In genomic region chr7:54764861-54765260, GRCh38 we compare ENCODE assay signal across 29 cellular contexts.
"Had no signal": no experiment of that assay in that cellular context is flagged by ENCODE, and none has a peak within 500 bp of the region (broad histone marks: within the 10 kb centered on the region; RNA-seq: fewer than 3 reads in every experiment).

No MANE protein-coding gene starts in this region.

- H3K4me1 ChIP-seq: parathyroid adenoma, psoas muscle, right lobe of liver had no signal

- DNase-seq: natural killer cell; occipital lobe; ovary; posterior cingulate gyrus; psoas muscle; right cardiac atrium; right lobe of liver; sigmoid colon; small intestine; stimulated activated CD4-positive, alpha-beta T cell treated with anti-CD3 and anti-CD28 coated beads, Interleukin-15, amount 100 ng/mL, for 24 hours; stimulated activated CD4-positive, alpha-beta T cell treated with anti-CD3 and anti-CD28 coated beads, Interleukin-2, amount 100 ng/mL, for 24 hours; stimulated activated CD4-positive, alpha-beta T cell treated with anti-CD3 and anti-CD28 coated beads, Interleukin-2, amount 100 ng/mL, for 48 hours; stimulated activated CD4-positive, alpha-beta T cell treated with anti-CD3 and anti-CD28 coated beads, Interleukin-4, amount 100 ng/mL, for 24 hours; stimulated activated naive B cell treated with anti-CD40 and anti-IgM and Interleukin-4, amounts not matched to agents 10 μg/mL and 1 μg/mL and 100 μg/mL, for 72 hours; stimulated activated naive CD4-positive, alpha-beta T cell treated with Interleukin-2 at 50 U/mL for 16 hours; stomach; thyroid gland; trophoblast cell had no signal

- ATAC-seq: natural killer cell; psoas muscle; right cardiac atrium; right lobe of liver; stimulated activated effector memory CD8-positive, alpha-beta T cell treated with anti-CD3 and anti-CD28 coated beads, Interleukin-12 subunit alpha, Interleukin-12 subunit beta, amount 100 ng/mL, for 72 hours; stimulated activated naive B cell treated with anti-CD40 and anti-IgM and Interleukin-4, amounts not matched to agents 10 μg/mL and 1 μg/mL and 100 μg/mL, for 72 hours had no signal

- H3K9me3 Mint-ChIP-seq: natural killer cell; nephron; neural progenitor cell; stimulated activated effector memory CD8-positive, alpha-beta T cell treated with anti-CD3 and anti-CD28 coated beads, Interleukin-12 subunit alpha, Interleukin-12 subunit beta, amount 100 ng/mL, for 72 hours; stimulated activated naive B cell treated with anti-CD40 and anti-IgM and Interleukin-4, amounts not matched to agents 10 μg/mL and 1 μg/mL and 100 μg/mL, for 72 hours; stimulated activated naive CD8-positive, alpha-beta T cell treated with anti-CD3 and anti-CD28 coated beads, Interleukin-15, Interleukin-2, amounts not matched to agents 100 ng/mL and 50 ng/mL, for 24 hours had no signal

- FAIRE-seq: small intestine, urothelium cell line had no signal

- H3K36me3 ChIP-seq: neural progenitor cell, ovary, right lobe of liver, sigmoid colon, stomach, thoracic aorta, thyroid gland, tibial nerve, upper lobe of left lung, vagina had no signal

- H3K9me3 ChIP-seq: ovary, psoas muscle, right lobe of liver, sigmoid colon, stomach, thoracic aorta, thyroid gland, tibial nerve, upper lobe of left lung, vagina had no signal

- H3K4me3 ChIP-seq: neural progenitor cell, ovary, psoas muscle, right lobe of liver, sigmoid colon, stomach, thoracic aorta, thyroid gland, tibial nerve, upper lobe of left lung, vagina had no signal

- H3K4me2 ChIP-seq: neural progenitor cell had no signal

- H3K36me3 Mint-ChIP-seq: natural killer cell; neural progenitor cell; stimulated activated naive B cell treated with anti-CD40 and anti-IgM and Interleukin-4, amounts not matched to agents 10 μg/mL and 1 μg/mL and 100 μg/mL, for 72 hours had no signal

- H3K27ac Mint-ChIP-seq: natural killer cell; nephron; neural progenitor cell; progenitor cell of endocrine pancreas; stimulated activated effector memory CD8-positive, alpha-beta T cell treated with anti-CD3 and anti-CD28 coated beads, Interleukin-12 subunit alpha, Interleukin-12 subunit beta, amount 100 ng/mL, for 72 hours; stimulated activated naive B cell treated with anti-CD40 and anti-IgM and Interleukin-4, amounts not matched to agents 10 μg/mL and 1 μg/mL and 100 μg/mL, for 72 hours; stimulated activated naive CD8-positive, alpha-beta T cell treated with anti-CD3 and anti-CD28 coated beads, Interleukin-15, Interleukin-2, amounts not matched to agents 100 ng/mL and 50 ng/mL, for 24 hours had no signal

- H2AFZ ChIP-seq: neural progenitor cell, parathyroid adenoma had no signal

- H3K27me3 ChIP-seq: neural progenitor cell, ovary, right lobe of liver, thyroid gland, upper lobe of left lung, vagina had no signal

- H3K79me2 ChIP-seq: parathyroid adenoma had no signal

- H3K9ac ChIP-seq: neural progenitor cell, parathyroid adenoma had no signal

- H3K4me3 Mint-ChIP-seq: natural killer cell; nephron; neural progenitor cell; stimulated activated effector memory CD8-positive, alpha-beta T cell treated with anti-CD3 and anti-CD28 coated beads, Interleukin-12 subunit alpha, Interleukin-12 subunit beta, amount 100 ng/mL, for 72 hours; stimulated activated naive B cell treated with anti-CD40 and anti-IgM and Interleukin-4, amounts not matched to agents 10 μg/mL and 1 μg/mL and 100 μg/mL, for 72 hours; stimulated activated naive CD8-positive, alpha-beta T cell treated with anti-CD3 and anti-CD28 coated beads, Interleukin-15, Interleukin-2, amounts not matched to agents 100 ng/mL and 50 ng/mL, for 24 hours had no signal

- H3K27ac ChIP-seq: neural progenitor cell, ovary, parathyroid adenoma, psoas muscle, right lobe of liver, sigmoid colon, stomach, thoracic aorta, thyroid gland, tibial nerve, vagina had no signal
